Comparison of ENCODE assay signal across 8 cellular contexts in genomic region chr7:45114257-45114656, GRCh38. TPM values are rescaled to one million over a fixed set of nuclear protein-coding genes. Genes with fewer than 3 reads are reported as not detected.
"Had no signal": no experiment of that assay in that cellular context is flagged by ENCODE, and none has a peak within 500 bp of the region (broad histone marks: within the 10 kb centered on the region; RNA-seq: fewer than 3 reads in every experiment).

No MANE protein-coding gene starts in this region.

RNA-seq across cellular contexts. Expression of gene NACAD, which starts 25.5 kb away (rescaled TPM):
- total RNA-seq: activated CD4-positive, alpha-beta T cell treated with anti-CD3 and anti-CD28 coated beads, Interleukin-2, amount 10 ng/mL, durations not matched to agents 7 days and 5 days had no signal

RNA-seq across cellular contexts. Expression of gene RAMP3, which starts 43.3 kb away (rescaled TPM):
- total RNA-seq: activated CD4-positive, alpha-beta memory T cell treated with anti-CD3 and anti-CD28 coated beads, Interleukin-2, amount 10 ng/mL, durations not matched to agents 7 days and 5 days; activated CD4-positive, alpha-beta T cell treated with anti-CD3 and anti-CD28 coated beads, Interleukin-2, amount 10 ng/mL, durations not matched to agents 7 days and 5 days; astrocyte; chondrocyte; endothelial cell of umbilical vein; fibroblast of villous mesenchyme; glomerular endothelial cell had no signal
- polyA plus RNA-seq: endothelial cell of umbilical vein, fibroblast of lung had no signal
